In the genomic region with DNA sequence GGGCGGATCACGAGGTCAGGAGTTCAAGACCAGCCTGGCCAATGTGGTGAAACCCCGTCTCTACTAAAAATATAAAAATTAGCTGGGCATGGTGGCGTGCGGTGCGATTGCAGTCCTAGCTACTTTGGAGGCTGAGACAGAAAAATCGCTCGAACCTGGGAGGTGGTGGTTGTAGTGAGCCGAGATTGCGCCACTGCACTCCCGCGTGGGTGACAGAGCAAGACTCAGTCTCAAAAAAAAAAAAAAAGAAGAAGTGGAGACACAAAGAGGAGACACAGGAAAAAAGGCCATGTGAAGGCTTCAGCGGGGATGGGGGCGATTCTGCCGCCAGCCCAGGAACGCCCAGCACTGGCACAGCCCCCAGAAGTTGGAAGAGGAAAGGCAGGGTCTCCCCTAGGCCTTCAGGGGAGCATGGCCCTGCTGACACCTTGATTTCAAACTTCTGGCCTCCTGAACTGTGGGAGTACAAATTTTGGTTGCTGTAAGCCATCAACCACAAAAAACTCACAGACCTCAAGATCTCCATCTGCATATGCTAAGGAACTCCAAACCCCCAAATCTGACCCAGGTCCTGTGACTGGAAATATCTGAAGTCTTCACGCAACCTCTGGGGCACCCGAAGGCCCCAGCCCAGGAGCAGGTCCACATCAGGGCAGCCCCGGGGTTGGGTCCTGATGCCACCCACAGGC, we compare ENCODE assay signal across 19 cellular contexts. TPM values are rescaled to one million over a fixed set of nuclear protein-coding genes. Genes with fewer than 3 reads are reported as not detected.
DNase-seq lines count a peak whose midpoint lies in the region; ATAC-seq and TF ChIP-seq lines count a peak whose summit lies in the region.
"Had no signal": no experiment of that assay in that cellular context is flagged by ENCODE, and none has a peak within 500 bp of the region (broad histone marks: within the 10 kb centered on the region; RNA-seq: fewer than 3 reads in every experiment).

No MANE protein-coding gene starts in this region.

- intact Hi-C loops in dendritic cell treated with granulocyte-macrophage colony-stimulating factor and Interleukin-4, amounts not matched to agents 40 ng/mL and 50 ng/mL, for 4 days (cut with micrococcal nuclease), result no loop called here
- intact Hi-C loops in spleen (cut with DNase I; ENCODE audit: low total_unique reads), result no loop called here
- intact Hi-C loops in testis (cut with DNase I; ENCODE audit: low total_unique reads), result no loop called here

- H3K27ac ChIP-seq in spleen, result peak overlapping the region in 4 of 8 donors; percentile 59 to 67 (median 64)
- H3K27ac ChIP-seq in testis, result no peak overlapping the region
- H3K27ac ChIP-seq: dorsolateral prefrontal cortex, epithelial cell of prostate, foreskin keratinocyte, Peyer's patch had no signal

- H3K27me3 ChIP-seq in spleen (replicated peaks in 1 of 7) (no peaks in the 10 kb centered on the region), testis (no peaks in the 10 kb centered on the region)
- H3K27me3 ChIP-seq: dorsolateral prefrontal cortex, foreskin keratinocyte, Peyer's patch had no signal

- H3K27me3 Mint-ChIP-seq in dendritic cell treated with granulocyte-macrophage colony-stimulating factor and Interleukin-4, amounts not matched to agents 40 ng/mL and 50 ng/mL, for 4 days, result peaks cover 7% of the 10 kb centered on the region

- H3K27ac Mint-ChIP-seq in dendritic cell treated with granulocyte-macrophage colony-stimulating factor and Interleukin-4, amounts not matched to agents 40 ng/mL and 50 ng/mL, for 4 days, result peak overlapping the region; percentile 87

- peak; percentile 30 for DNase-seq in GF-D8 (lab: John Stamatoyannopoulos, UW)
- DNase-seq in NOMO-1 treated with dmso at 0.1 percent for 144 hours (lab: John Stamatoyannopoulos, UW; ENCODE audit: unreplicated experiment), result peak; percentile 71
- peak; percentile 79 for DNase-seq in spleen
- DNase-seq in globus pallidus (ENCODE audit: low spot score), result no peak
- no peak for DNase-seq in testis
- DNase-seq in left lobe of liver (ENCODE audit: low spot score), result no peak
- DNase-seq: activated CD4-positive, alpha-beta T cell treated with anti-CD3 and anti-CD28 coated beads, Interleukin-2, amount 50 U/mL, for 1 hour; activated naive CD4-positive, alpha-beta T cell treated with Interleukin-2 at 50 U/mL for 16 hours; amygdala; dorsolateral prefrontal cortex; foreskin keratinocyte; NCI-H146; NCI-H2171 treated with DMSO at 0.1 percent for 48 hours; NCI-H774; Peyer's patch had no signal

- H3K9me3 ChIP-seq in spleen (no peaks in the 10 kb centered on the region), testis (no peaks in the 10 kb centered on the region)
- H3K9me3 ChIP-seq: Peyer's patch had no signal

- H3K4me3 Mint-ChIP-seq in dendritic cell treated with granulocyte-macrophage colony-stimulating factor and Interleukin-4, amounts not matched to agents 40 ng/mL and 50 ng/mL, for 4 days, result peak overlapping the region; percentile 48

- no peak for ATAC-seq in left lobe of liver
- ATAC-seq: foreskin keratinocyte had no signal

- TF ChIP-seq CTCF in spleen (IDR thresholded peaks at IDR 0.05 in 8 of 11, conservative IDR thresholded peaks at IDR 0.05 in 3 of 11), result no peak
- no peak for TF ChIP-seq CTCF in testis (IDR thresholded peaks at IDR 0.05)

- H3K4me1 ChIP-seq in spleen (peaks cover 0 to 48% (median 15%) of the 10 kb centered on the region in 6 donors), testis (no peaks in the 10 kb centered on the region)
- H3K4me1 ChIP-seq: foreskin keratinocyte had no signal

- TF ChIP-seq POLR2A in spleen (IDR thresholded peaks at IDR 0.05) (no peak), testis (IDR thresholded peaks at IDR 0.05) (no peak)

- peaks cover 92% of the 10 kb centered on the region for H3K4me1 Mint-ChIP-seq in dendritic cell treated with granulocyte-macrophage colony-stimulating factor and Interleukin-4, amounts not matched to agents 40 ng/mL and 50 ng/mL, for 4 days (ENCODE audit: low read depth)

- H3K4me3 ChIP-seq in spleen (no peak overlapping the region), testis (no peak overlapping the region)
- H3K4me3 ChIP-seq: dorsolateral prefrontal cortex, Peyer's patch had no signal

- no peaks in the 10 kb centered on the region for H3K9me3 Mint-ChIP-seq in dendritic cell treated with granulocyte-macrophage colony-stimulating factor and Interleukin-4, amounts not matched to agents 40 ng/mL and 50 ng/mL, for 4 days

- peaks cover 0 to 100% (median 84%) of the 10 kb centered on the region in 6 donors for H3K36me3 ChIP-seq in spleen
- H3K36me3 ChIP-seq in testis (ENCODE audit: low read depth, missing control alignments), result no peaks in the 10 kb centered on the region

- peaks cover 100% of the 10 kb centered on the region for H3K36me3 Mint-ChIP-seq in dendritic cell treated with granulocyte-macrophage colony-stimulating factor and Interleukin-4, amounts not matched to agents 40 ng/mL and 50 ng/mL, for 4 days (ENCODE audit: low read depth)

- WGBS in spleen, 5 donors, result 55 to 62% (median 57%) methylated on average over 16 to 19 of the region's 19 CpGs
- 82 to 90% methylated on average over 16 to 19 of the region's 19 CpGs for WGBS in testis, 2 donors

RNA-seq across cellular contexts. Expression of a gene that starts 7.0 kb away (rescaled TPM):
- 100 to 1,000 TPM in 3 of 7 donors, 10 to 100 TPM in 4; 85.9 to 137 (median 95.1) TPM for total RNA-seq in spleen
- 10 to 100 TPM; 23.6 to 63.4 (median 51.9) TPM for polyA plus RNA-seq in spleen
- 10 to 100 TPM; 29.7 to 50.3 TPM for total RNA-seq in testis
- 19.8 TPM for polyA plus RNA-seq in testis (ENCODE audit: insufficient read depth, low read depth, low replicate concordance)
- 25.6 TPM for total RNA-seq in left lobe of liver

RNA-seq across cellular contexts. Expression of a gene that starts 7.1 kb away (rescaled TPM):
- total RNA-seq in spleen (10 to 100 TPM; 22.8 to 39.7 (median 33.9) TPM), testis (10 to 100 TPM; 16.9 to 19.0 TPM), left lobe of liver (6.7 TPM)
- polyA plus RNA-seq in spleen (10 to 100 TPM in 1 of 3 donors, 1 to 10 TPM in 2; 6.8 to 22.4 (median 8.2) TPM), testis (ENCODE audit: insufficient read depth, low read depth, low replicate concordance) (8.4 TPM)

RNA-seq across cellular contexts. Expression of a gene that starts 43.3 kb away (rescaled TPM):
- total RNA-seq in spleen (1 to 10 TPM in 6 of 7 donors, under 1 TPM in 1; 0.68 to 4.8 (median 1.3) TPM), testis (1 to 10 TPM; 3.5 to 6.1 TPM), left lobe of liver (0.23 TPM)
- polyA plus RNA-seq in spleen (1 to 10 TPM in 2 of 3 donors, under 1 TPM in 1; 0.63 to 2.4 (median 1.4) TPM), testis (ENCODE audit: insufficient read depth, low read depth, low replicate concordance) (2.1 TPM)
- total RNA-seq: cardiac septum, LHCN-M2 had no signal

RNA-seq across cellular contexts. Expression of a gene that starts 47.5 kb away (rescaled TPM):
- 100 to 1,000 TPM; 303 to 481 (median 353) TPM for total RNA-seq in spleen
- 10 to 100 TPM; 36.7 to 78.7 (median 57.0) TPM for polyA plus RNA-seq in spleen
- 10 to 100 TPM; 66.9 to 68.9 TPM for total RNA-seq in testis
- polyA plus RNA-seq in testis (ENCODE audit: insufficient read depth, low read depth, low replicate concordance), result 25.3 TPM
- total RNA-seq in left lobe of liver, result 59.8 TPM

Comparison
In these comparisons a context has a peak if more than half of its experiments do, and no peak if none do; other contexts are left out.
1. DNase-seq: peak in GF-D8 (single experiment), NOMO-1 treated with dmso at 0.1 percent for 144 hours (single experiment) and spleen (single experiment); none in globus pallidus (single experiment), testis (single experiment) and left lobe of liver (single experiment).